In genomic region chr2:38690499-38691420, GRCh38 we compare ENCODE assay signal across 8 cellular contexts. TPM values are rescaled to one million over a fixed set of nuclear protein-coding genes. Genes with fewer than 3 reads are reported as not detected.
DNase-seq lines count a peak whose midpoint lies in the region; ATAC-seq, FAIRE-seq and TF ChIP-seq lines count a peak whose summit lies in the region.

No MANE protein-coding gene starts in this region.

- H3K36me3 ChIP-seq in keratinocyte (ENCODE audit: control insufficient read depth in 2 of 2, extremely low read depth in 1 of 2, insufficient read depth in 2 of 2, low read length in 2 of 2) = no peaks in the 10 kb centered on the region

- FAIRE-seq in keratinocyte (lab: Jason Lieb, UNC) = peak; percentile 71

- H3K9ac ChIP-seq in keratinocyte (ENCODE audit: control insufficient read depth, extremely low read depth, insufficient read depth, low read length) = peak overlapping the region; percentile 19

- no peaks in the 10 kb centered on the region for H3K9me3 ChIP-seq in keratinocyte (ENCODE audit: control insufficient read depth, low read depth, low read length)

- no peaks in the 10 kb centered on the region for H3K27me3 Mint-ChIP-seq in activated naive CD4-positive, alpha-beta T cell treated with anti-CD3 and anti-CD28 coated beads, Interleukin-2, amount 50 U/mL, for 24 hours

- H3K27me3 ChIP-seq in keratinocyte (ENCODE audit: control insufficient read depth, extremely low read depth, insufficient read depth, low read length) = no peaks in the 10 kb centered on the region

- H3K4me2 ChIP-seq in keratinocyte (ENCODE audit: control insufficient read depth, extremely low read depth, insufficient read depth, low read depth, low read length) = peak overlapping the region; percentile 61

- dilution Hi-C loops in keratinocyte (cut with MboI; ENCODE audit: extremely low pct_ligation_motif_present, low sequenced_read_pairs) = no loop called here

- peak; percentile 83 for DNase-seq in AG08396 (ENCODE audit: low spot score)
- DNase-seq in HS-27A (ENCODE audit: low read depth) = peak; percentile 71
- DNase-seq in keratinocyte (ENCODE audit: low read depth, low spot score) = peak; percentile 76
- no peak for DNase-seq in NCI-H748 (lab: John Stamatoyannopoulos, UW; ENCODE audit: unreplicated experiment)
- DNase-seq in midbrain (lab: John Stamatoyannopoulos, UW) = no peak
- DNase-seq in NCI-H526 (lab: John Stamatoyannopoulos, UW) = no peak

- no peaks in the 10 kb centered on the region for H4K20me1 ChIP-seq in keratinocyte (ENCODE audit: control insufficient read depth, extremely low read depth, insufficient read depth, low read length)

- peaks cover 24% of the 10 kb centered on the region for H3K36me3 Mint-ChIP-seq in activated naive CD4-positive, alpha-beta T cell treated with anti-CD3 and anti-CD28 coated beads, Interleukin-2, amount 50 U/mL, for 24 hours

- peak overlapping the region; percentile 84 for H3K27ac Mint-ChIP-seq in activated naive CD4-positive, alpha-beta T cell treated with anti-CD3 and anti-CD28 coated beads, Interleukin-2, amount 50 U/mL, for 24 hours

- H3K79me2 ChIP-seq in keratinocyte (ENCODE audit: control insufficient read depth, insufficient read depth, low read length) = no peaks in the 10 kb centered on the region

- H2AFZ ChIP-seq in keratinocyte (ENCODE audit: control insufficient read depth, low read length) = peak overlapping the region; percentile 42

- H3K9me3 Mint-ChIP-seq in activated naive CD4-positive, alpha-beta T cell treated with anti-CD3 and anti-CD28 coated beads, Interleukin-2, amount 50 U/mL, for 24 hours = no peaks in the 10 kb centered on the region

- H3K4me1 Mint-ChIP-seq in activated naive CD4-positive, alpha-beta T cell treated with anti-CD3 and anti-CD28 coated beads, Interleukin-2, amount 50 U/mL, for 24 hours = peaks cover 47% of the 10 kb centered on the region

- H3K9me1 ChIP-seq in keratinocyte (ENCODE audit: control insufficient read depth, extremely low read depth, insufficient read depth, low read length) = no peaks in the 10 kb centered on the region

- no peak for TF ChIP-seq CTCF in keratinocyte (optimal IDR thresholded peaks at IDR 0.05 in 1 of 3, IDR thresholded peaks at IDR 0.05 in 1 of 3, conservative IDR thresholded peaks at IDR 0.05 in 1 of 3; ENCODE audit: extremely low read depth in 1 of 3, insufficient read depth in 2 of 3, low read length in 3 of 3)

- peak overlapping the region in 1 of 3 experiments; percentile 19 for H3K4me3 ChIP-seq in keratinocyte (ENCODE audit: control insufficient read depth in 2 of 3, extremely low read depth in 1 of 3, insufficient read depth in 2 of 3, low read depth in 1 of 3, low read length in 3 of 3)

- H3K4me1 ChIP-seq in keratinocyte (ENCODE audit: control insufficient read depth, extremely low read depth, insufficient read depth, low read length) = peaks cover 32% of the 10 kb centered on the region

- no peak for ATAC-seq in HG03571 (IDR thresholded peaks at IDR 0.05; ENCODE audit: unreplicated experiment)

- peak overlapping the region; percentile 19 for H3K4me3 Mint-ChIP-seq in activated naive CD4-positive, alpha-beta T cell treated with anti-CD3 and anti-CD28 coated beads, Interleukin-2, amount 50 U/mL, for 24 hours

- H3K27ac ChIP-seq in keratinocyte (ENCODE audit: control insufficient read depth, insufficient read depth, low read length) = peak overlapping the region; percentile 62

RNA-seq across cellular contexts. Expression of gene GALM, which starts 24.8 kb away (rescaled TPM):
- polyA plus RNA-seq in keratinocyte = 1.2 to 1.5 TPM (median 1.2 TPM) in 3 replicates
- not detected for polyA plus RNA-seq in keratinocyte (2011; ENCODE audit: low read depth)
- polyA plus RNA-seq in keratinocyte (2011; cell fraction: cytosol; rRNA removed) = 0.68 and 0.85 TPM in 2 replicates
- 0.52 and 0.76 TPM in 2 replicates for polyA plus RNA-seq in keratinocyte (2011; cell fraction: nucleus; rRNA removed)
- 0.14 and 1.00 TPM in 2 replicates for polyA plus RNA-seq in keratinocyte (2012; ENCODE audit: low replicate concordance)
- 0.56 to 3.0 TPM (median 2.0 TPM) in 3 replicates for polyA minus RNA-seq in keratinocyte
- 0.77 TPM for polyA minus RNA-seq in keratinocyte (2011; cell fraction: cytosol; rRNA and poly(A)+ RNA removed)
- 0.74 TPM in 1 of 2 replicates, not detected in the other for polyA minus RNA-seq in keratinocyte (2011; cell fraction: nucleus; rRNA and poly(A)+ RNA removed)

Comparison
In these comparisons a context has a peak if more than half of its experiments do, and no peak if none do; other contexts are left out.
1. DNase-seq: peak in AG08396 (single experiment), HS-27A (single experiment) and keratinocyte (single experiment); none in NCI-H748 (single experiment), midbrain (single experiment) and NCI-H526 (0 of 2).